Comparison of ENCODE assay signal across 12 cellular contexts in genomic region chr11:69280994-69281393, GRCh38. TPM values are rescaled to one million over a fixed set of nuclear protein-coding genes. Genes with fewer than 3 reads are reported as not detected.
A peak's percentile ranks its signal among the peaks of the same experiment; 100 is the strongest.
DNase-seq lines count a peak whose midpoint lies in the region; ATAC-seq, FAIRE-seq and TF ChIP-seq lines count a peak whose summit lies in the region.
"Had no signal": no experiment of that assay in that cellular context is flagged by ENCODE, and none has a peak within 500 bp of the region (broad histone marks: within the 10 kb centered on the region; RNA-seq: fewer than 3 reads in every experiment).

No MANE protein-coding gene starts in this region.

- no peak for TF ChIP-seq CTCF in endodermal cell (conservative IDR thresholded peaks at IDR 0.05)
- no peak for TF ChIP-seq CTCF in left lung (IDR thresholded peaks at IDR 0.05)
- no peak for TF ChIP-seq CTCF in D721Med (IDR thresholded peaks at IDR 0.05; ENCODE audit: insufficient read depth, missing control alignments)

- H3K27ac ChIP-seq in endodermal cell (ENCODE audit: low read depth, low read length): no peak overlapping the region
- no peak overlapping the region for H3K27ac ChIP-seq in left lung
- H3K27ac ChIP-seq: BLaER1 had no signal

- H3K4me3 ChIP-seq in endodermal cell (ENCODE audit: low read length) (peak overlapping the region; percentile 41), left lung (no peak overlapping the region)
- H3K4me3 ChIP-seq: BLaER1 had no signal

- peaks cover 9% of the 10 kb centered on the region for H3K9me3 Mint-ChIP-seq in endodermal cell

- no peak overlapping the region for H3K27ac Mint-ChIP-seq in endodermal cell

- H3K4me1 ChIP-seq in endodermal cell (ENCODE audit: control insufficient read depth, insufficient read depth, low read length) (peaks cover 21% of the 10 kb centered on the region), left lung (peaks cover 5 to 14% of the 10 kb centered on the region in 2 donors)

- H3K36me3 Mint-ChIP-seq in endodermal cell (ENCODE audit: low read depth): no peaks in the 10 kb centered on the region

- intact Hi-C loops in left lung (cut with DNase I): no loop called here

- H3K9ac ChIP-seq in endodermal cell (ENCODE audit: extremely low read depth, low read length, poor library complexity, severe bottlenecking): no peak overlapping the region
- H3K9ac ChIP-seq: BLaER1 had no signal

- H3K9me3 ChIP-seq in endodermal cell (ENCODE audit: control insufficient read depth, low read length): peaks cover 13% of the 10 kb centered on the region
- H3K9me3 ChIP-seq in left lung: no peaks in the 10 kb centered on the region

- no peak for FAIRE-seq in D721Med (lab: Jason Lieb, UNC)

- H3K4me3 Mint-ChIP-seq in endodermal cell: no peak overlapping the region

- no peaks in the 10 kb centered on the region for H3K27me3 ChIP-seq in endodermal cell (ENCODE audit: control insufficient read depth, insufficient read depth, low read length, poor library complexity, severe bottlenecking)
- no peaks in the 10 kb centered on the region for H3K27me3 ChIP-seq in left lung
- H3K27me3 ChIP-seq: BLaER1 had no signal

- H3K27me3 Mint-ChIP-seq in endodermal cell (ENCODE audit: insufficient read depth): peaks cover 2% of the 10 kb centered on the region

- H3K4me1 Mint-ChIP-seq in endodermal cell: peaks cover 17% of the 10 kb centered on the region

- H3K36me3 ChIP-seq in endodermal cell (ENCODE audit: control insufficient read depth, insufficient read depth, low read length) (no peaks in the 10 kb centered on the region), left lung (no peaks in the 10 kb centered on the region)
- H3K36me3 ChIP-seq: BLaER1 had no signal

- 71 to 83% methylated on average over 5 to 6 of the region's 6 CpGs for WGBS in endodermal cell (ENCODE audit: insufficient coverage in 1 of 2, insufficient read length in 1 of 2), 2 experiments

- ATAC-seq in left lung (peak; percentile 79), HG02885 (IDR thresholded peaks at IDR 0.05; ENCODE audit: poor library complexity, unreplicated experiment) (no peak)

- peak; percentile 95 for DNase-seq in AG08395 (ENCODE audit: low spot score)
- DNase-seq in M059J (ENCODE audit: low read depth): peak; percentile 90
- DNase-seq in endodermal cell: peak; percentile 57
- DNase-seq in left lung: no peak
- DNase-seq in D721Med (ENCODE audit: insufficient read length, low spot score): no peak
- DNase-seq in 8988T: no peak
- no peak for DNase-seq in NCI-H2171 treated with DMSO at 0.1 percent for 48 hours (lab: John Stamatoyannopoulos, UW)
- DNase-seq: NCI-H2029; stimulated activated naive CD4-positive, alpha-beta T cell had no signal

RNA-seq across cellular contexts. Expression of gene MYEOV, which starts 13.0 kb away (rescaled TPM):
- 2.7 TPM in 2 replicates for total RNA-seq in M059J (2014; rRNA removed; shearing (Covaris generic))
- total RNA-seq in endodermal cell (not detected), left lung (under 1 TPM; 0.47 to 0.85 TPM)
- polyA plus RNA-seq in endodermal cell (2013, experiment 1 of 2): 0.43 TPM
- polyA plus RNA-seq in endodermal cell (2013, experiment 2 of 2): not detected
- total RNA-seq: skeletal muscle tissue had no signal

Comparison
In these comparisons a context has a peak if more than half of its experiments do, and no peak if none do; other contexts are left out.
1. DNase-seq: peak in AG08395 (single experiment), M059J (single experiment) and endodermal cell (single experiment); none in left lung (0 of 2), D721Med (single experiment), 8988T (single experiment) and NCI-H2171 treated with DMSO at 0.1 percent for 48 hours (single experiment).